Comparison of ENCODE assay signal across 8 cellular contexts in genomic region chr12:104957388-104958008, GRCh38. TPM values are rescaled to one million over a fixed set of nuclear protein-coding genes. Genes with fewer than 3 reads are reported as not detected.
A peak's percentile ranks its signal among the peaks of the same experiment; 100 is the strongest.
DNase-seq lines count a peak whose midpoint lies in the region; ATAC-seq and TF ChIP-seq lines count a peak whose summit lies in the region.

No MANE protein-coding gene starts in this region.

- CTCF ChIA-PET in activated CD4-positive, alpha-beta T cell treated with anti-CD3 and anti-CD28 coated beads, Interleukin-2, amount 10 ng/mL, durations not matched to agents 7 days and 5 days (lab: Charles Lee): interaction anchor here (0.9 to 1.7 kb wide), 5 partner anchors 11 to 189 kb away, joined by 3 to 4 read pairs (median 3); no protein-coding TSS in a partner anchor

- peaks cover 22% of the 10 kb centered on the region for H3K4me1 Mint-ChIP-seq in activated CD4-positive, alpha-beta T cell treated with anti-CD3 and anti-CD28 coated beads, Interleukin-2, amount 10 ng/mL, durations not matched to agents 7 days and 5 days
- H3K4me1 Mint-ChIP-seq in endodermal cell: peaks cover 8% of the 10 kb centered on the region
- H3K4me1 Mint-ChIP-seq in natural killer cell treated with Interleukin-12 subunit alpha and Interleukin-12 subunit beta and Interleukin-15 and Interleukin-18, amount 100 ng/mL, for 72 hours (ENCODE audit: low read depth in 2 of 2): peaks cover 19 to 30% of the 10 kb centered on the region in 2 donors

- intact Hi-C loops in upper lobe of right lung (cut with DNase I): no loop called here

- peak in 1 of 2 donors; percentile 54 for ATAC-seq in natural killer cell treated with Interleukin-12 subunit alpha and Interleukin-12 subunit beta and Interleukin-15 and Interleukin-18, amount 100 ng/mL, for 72 hours
- ATAC-seq in upper lobe of right lung: no peak

- peaks cover 62% of the 10 kb centered on the region for H3K27me3 Mint-ChIP-seq in activated CD4-positive, alpha-beta T cell treated with anti-CD3 and anti-CD28 coated beads, Interleukin-2, amount 10 ng/mL, durations not matched to agents 7 days and 5 days
- H3K27me3 Mint-ChIP-seq in endodermal cell (ENCODE audit: insufficient read depth): peaks cover 82% of the 10 kb centered on the region
- H3K27me3 Mint-ChIP-seq in natural killer cell treated with Interleukin-12 subunit alpha and Interleukin-12 subunit beta and Interleukin-15 and Interleukin-18, amount 100 ng/mL, for 72 hours: peaks cover 25 to 36% of the 10 kb centered on the region in 2 donors

- peak overlapping the region; percentile 78 for H3K4me3 Mint-ChIP-seq in activated CD4-positive, alpha-beta T cell treated with anti-CD3 and anti-CD28 coated beads, Interleukin-2, amount 10 ng/mL, durations not matched to agents 7 days and 5 days
- peak overlapping the region; percentile 65 for H3K4me3 Mint-ChIP-seq in endodermal cell
- H3K4me3 Mint-ChIP-seq in natural killer cell treated with Interleukin-12 subunit alpha and Interleukin-12 subunit beta and Interleukin-15 and Interleukin-18, amount 100 ng/mL, for 72 hours: peak overlapping the region; percentile 86

- no peaks in the 10 kb centered on the region for H3K36me3 Mint-ChIP-seq in activated CD4-positive, alpha-beta T cell treated with anti-CD3 and anti-CD28 coated beads, Interleukin-2, amount 10 ng/mL, durations not matched to agents 7 days and 5 days (ENCODE audit: low read depth)
- H3K36me3 Mint-ChIP-seq in endodermal cell (ENCODE audit: low read depth): no peaks in the 10 kb centered on the region
- H3K36me3 Mint-ChIP-seq in natural killer cell treated with Interleukin-12 subunit alpha and Interleukin-12 subunit beta and Interleukin-15 and Interleukin-18, amount 100 ng/mL, for 72 hours: no peaks in the 10 kb centered on the region

- H3K27ac Mint-ChIP-seq in activated CD4-positive, alpha-beta T cell treated with anti-CD3 and anti-CD28 coated beads, Interleukin-2, amount 10 ng/mL, durations not matched to agents 7 days and 5 days: peak overlapping the region; percentile 51
- H3K27ac Mint-ChIP-seq in endodermal cell: no peak overlapping the region
- H3K27ac Mint-ChIP-seq in natural killer cell treated with Interleukin-12 subunit alpha and Interleukin-12 subunit beta and Interleukin-15 and Interleukin-18, amount 100 ng/mL, for 72 hours: peak overlapping the region; percentile 57 to 67

- TF ChIP-seq CTCF in endodermal cell (conservative IDR thresholded peaks at IDR 0.05) (no peak), upper lobe of right lung (IDR thresholded peaks at IDR 0.05) (no peak)

- H3K36me3 ChIP-seq in HUES6 (ENCODE audit: control insufficient read depth, insufficient read depth, low read length): no peaks in the 10 kb centered on the region
- H3K36me3 ChIP-seq in endodermal cell (ENCODE audit: control insufficient read depth, insufficient read depth, low read length): no peaks in the 10 kb centered on the region
- no peaks in the 10 kb centered on the region for H3K36me3 ChIP-seq in upper lobe of right lung

- no peaks in the 10 kb centered on the region for H3K9me3 Mint-ChIP-seq in activated CD4-positive, alpha-beta T cell treated with anti-CD3 and anti-CD28 coated beads, Interleukin-2, amount 10 ng/mL, durations not matched to agents 7 days and 5 days
- H3K9me3 Mint-ChIP-seq in endodermal cell: no peaks in the 10 kb centered on the region
- H3K9me3 Mint-ChIP-seq in natural killer cell treated with Interleukin-12 subunit alpha and Interleukin-12 subunit beta and Interleukin-15 and Interleukin-18, amount 100 ng/mL, for 72 hours: no peaks in the 10 kb centered on the region

- peaks cover 51% of the 10 kb centered on the region for H3K27me3 ChIP-seq in HUES6 (ENCODE audit: control insufficient read depth, insufficient read depth, low read length)
- peaks cover 71% of the 10 kb centered on the region for H3K27me3 ChIP-seq in endodermal cell (ENCODE audit: control insufficient read depth, insufficient read depth, low read length, poor library complexity, severe bottlenecking)
- no peaks in the 10 kb centered on the region for H3K27me3 ChIP-seq in upper lobe of right lung

- H3K9me3 ChIP-seq in HUES6 (ENCODE audit: control insufficient read depth, insufficient read depth, low read depth, low read length) (no peaks in the 10 kb centered on the region), endodermal cell (ENCODE audit: control insufficient read depth, low read length) (no peaks in the 10 kb centered on the region), upper lobe of right lung (no peaks in the 10 kb centered on the region)

- H3K9ac ChIP-seq in HUES6 (ENCODE audit: low read length): peak overlapping the region; percentile 49
- no peak overlapping the region for H3K9ac ChIP-seq in endodermal cell (ENCODE audit: extremely low read depth, low read length, poor library complexity, severe bottlenecking)

- H3K4me1 ChIP-seq in HUES6 (ENCODE audit: control insufficient read depth, insufficient read depth, low read length): peaks cover 11% of the 10 kb centered on the region; the same call in 1 of the 2 replicates
- no peaks in the 10 kb centered on the region for H3K4me1 ChIP-seq in endodermal cell (ENCODE audit: control insufficient read depth, insufficient read depth, low read length)
- peaks cover 9% of the 10 kb centered on the region for H3K4me1 ChIP-seq in upper lobe of right lung

- peak overlapping the region; percentile 77 for H3K4me3 ChIP-seq in HUES6 (ENCODE audit: low read depth, low read length)
- H3K4me3 ChIP-seq in endodermal cell (ENCODE audit: low read length): peak overlapping the region; percentile 75
- H3K4me3 ChIP-seq in upper lobe of right lung: peak overlapping the region; percentile 71

- POLR2A ChIA-PET in activated CD4-positive, alpha-beta T cell treated with anti-CD3 and anti-CD28 coated beads, Interleukin-2, amount 10 ng/mL, durations not matched to agents 7 days and 5 days (lab: Charles Lee): no interaction called here

- WGBS in endodermal cell (ENCODE audit: insufficient coverage in 1 of 2, insufficient read length in 1 of 2), 2 experiments: 3 to 4% methylated on average over 8 to 36 of the region's 37 CpGs

- H3K27ac ChIP-seq in HUES6 (ENCODE audit: low read depth, low read length) (no peak overlapping the region), endodermal cell (ENCODE audit: low read depth, low read length) (no peak overlapping the region), upper lobe of right lung (peak overlapping the region; percentile 69)

- DNase-seq in AG20443 (ENCODE audit: low spot score) (peak; percentile 42), GM19238 (ENCODE audit: insufficient read length, low spot score) (peak; percentile 29), endodermal cell (no peak), upper lobe of right lung (no peak), superior temporal gyrus (ENCODE audit: extremely low spot score) (no peak)
- peak; percentile 19 for DNase-seq in activated CD4-positive, alpha-beta T cell treated with anti-CD3 and anti-CD28 coated beads, Interleukin-2, amount 10 ng/mL, durations not matched to agents 7 days and 5 days
- DNase-seq in natural killer cell treated with Interleukin-12 subunit alpha and Interleukin-12 subunit beta and Interleukin-15 and Interleukin-18, amount 100 ng/mL, for 72 hours (ENCODE audit: low spot score): no peak

RNA-seq across cellular contexts. Expression of gene SLC41A2, which starts 0.6 kb away (rescaled TPM):
- total RNA-seq in activated CD4-positive, alpha-beta T cell treated with anti-CD3 and anti-CD28 coated beads, Interleukin-2, amount 10 ng/mL, durations not matched to agents 7 days and 5 days: 1 to 10 TPM; 2.1 to 2.4 TPM
- total RNA-seq in endodermal cell (1 to 10 TPM; 1.9 to 2.3 TPM), upper lobe of right lung (28.6 TPM)
- polyA plus RNA-seq in endodermal cell (2013, experiment 1 of 2): 1.00 TPM
- 0.91 TPM for polyA plus RNA-seq in endodermal cell (2013, experiment 2 of 2)
- 10 to 100 TPM; 14.9 to 17.6 TPM for total RNA-seq in natural killer cell treated with Interleukin-12 subunit alpha and Interleukin-12 subunit beta and Interleukin-15 and Interleukin-18, amount 100 ng/mL, for 72 hours

RNA-seq across cellular contexts. Expression of gene NOPCHAP1, which starts 28.6 kb away (rescaled TPM):
- 10 to 100 TPM; 12.7 to 14.6 TPM for total RNA-seq in activated CD4-positive, alpha-beta T cell treated with anti-CD3 and anti-CD28 coated beads, Interleukin-2, amount 10 ng/mL, durations not matched to agents 7 days and 5 days
- total RNA-seq in endodermal cell (10 to 100 TPM; 26.1 to 29.1 TPM), upper lobe of right lung (11.5 TPM)
- 20.8 TPM for polyA plus RNA-seq in endodermal cell (2013, experiment 1 of 2)
- polyA plus RNA-seq in endodermal cell (2013, experiment 2 of 2): 18.4 TPM
- total RNA-seq in natural killer cell treated with Interleukin-12 subunit alpha and Interleukin-12 subunit beta and Interleukin-15 and Interleukin-18, amount 100 ng/mL, for 72 hours: 10 to 100 TPM; 20.6 to 30.2 TPM

Comparison
In these comparisons a context has a peak if more than half of its experiments do, and no peak if none do; other contexts are left out.
1. DNase-seq: peak in AG20443 (single experiment), GM19238 (single experiment) and activated CD4-positive, alpha-beta T cell treated with anti-CD3 and anti-CD28 coated beads, Interleukin-2, amount 10 ng/mL, durations not matched to agents 7 days and 5 days (single experiment); none in endodermal cell (single experiment), natural killer cell treated with Interleukin-12 subunit alpha and Interleukin-12 subunit beta and Interleukin-15 and Interleukin-18, amount 100 ng/mL, for 72 hours (single experiment), upper lobe of right lung (single experiment) and superior temporal gyrus (single experiment).
2. Peak in every context shown above with its lines, with median percentiles within 50 percentile points of each other: H3K4me3 ChIP-seq and H3K4me3 Mint-ChIP-seq.